Comparison of ENCODE assay signal across 9 cellular contexts in the genomic region with DNA sequence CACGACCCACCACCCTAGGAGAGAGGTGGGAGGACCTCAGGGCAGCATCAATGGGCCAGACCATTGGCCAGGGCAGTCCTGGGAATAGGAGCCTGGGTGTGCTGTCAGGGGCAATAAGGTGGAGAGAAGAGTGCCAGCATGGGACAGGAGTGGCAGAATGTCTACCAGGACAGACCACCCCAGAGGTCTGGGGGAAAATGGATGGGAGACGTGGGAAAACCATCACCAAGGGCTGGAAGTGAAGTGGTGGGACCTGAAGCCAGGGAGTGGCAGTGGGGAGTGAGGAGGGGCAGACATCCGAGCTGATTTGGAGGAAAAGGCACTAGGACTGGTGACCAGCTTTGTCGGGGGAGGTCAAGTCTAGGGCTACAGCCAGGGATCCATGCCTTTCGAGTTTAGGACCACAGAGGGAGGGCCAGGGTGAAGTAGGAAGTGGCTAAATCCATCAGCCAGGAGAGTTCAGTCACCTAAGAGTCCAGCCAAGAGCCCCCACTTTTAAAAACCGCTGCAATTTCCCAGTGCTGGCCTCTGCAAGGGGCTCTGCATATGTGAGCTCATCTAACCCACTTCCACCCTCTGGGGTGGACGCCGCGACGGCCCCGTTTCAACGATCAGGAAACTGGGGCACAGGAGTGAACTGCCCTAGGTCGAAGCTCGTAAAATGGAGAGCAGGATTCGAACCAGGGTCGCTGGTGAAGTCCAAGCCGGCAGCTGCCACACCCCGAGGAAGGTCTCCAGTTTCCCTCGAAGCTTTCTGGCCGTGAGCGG. TPM values are rescaled to one million over a fixed set of nuclear protein-coding genes. Genes with fewer than 3 reads are reported as not detected.
DNase-seq lines count a peak whose midpoint lies in the region; ATAC-seq, FAIRE-seq and TF ChIP-seq lines count a peak whose summit lies in the region.
"Had no signal": no experiment of that assay in that cellular context is flagged by ENCODE, and none has a peak within 500 bp of the region (broad histone marks: within the 10 kb centered on the region; RNA-seq: fewer than 3 reads in every experiment).

No MANE protein-coding gene starts in this region.

- in situ Hi-C loops in HepG2 (cut with HindIII; ENCODE audit: extremely low pct_ligation_motif_present, low pct_unique_long_range_greater_than_20kb): no loop called here

- H4K20me1 ChIP-seq in HepG2 (ENCODE audit: insufficient read depth, low read length): no peaks in the 10 kb centered on the region

- CTCF ChIA-PET in HepG2 (lab: Yijun Ruan, JAX; ENCODE audit: low intra/inter-chr PET ratio, low total read pairs): no interaction called here

- H3K9ac ChIP-seq in liver (ENCODE audit: low read depth in 1 of 2, low read length in 2 of 2): no peak overlapping the region
- H3K9ac ChIP-seq in HepG2 (ENCODE audit: insufficient read depth, low read depth, low read length): no peak overlapping the region
- H3K9ac ChIP-seq in duodenal mucosa (ENCODE audit: low read depth in 1 of 2, low read length in 2 of 2): peak overlapping the region; percentile 18

- no peak for TF ChIP-seq POLR2A in HepG2 (IDR thresholded peaks at IDR 0.05; ENCODE audit: insufficient read depth in 1 of 2, low read depth in 2 of 2, low read length in 2 of 2)
- TF ChIP-seq POLR2A in uterus (IDR thresholded peaks at IDR 0.05): no peak

- WGBS in liver: 31% methylated on average over 21 of the region's 21 CpGs
- WGBS in HepG2 (ENCODE audit: low lambda C conversion rate): 39% methylated on average over 13 of the region's 21 CpGs

- H3K27me3 ChIP-seq in liver (ENCODE audit: control insufficient read depth in 4 of 4, insufficient read depth in 4 of 4, low read length in 3 of 4) (peaks cover 0 to 10% (median 1%) of the 10 kb centered on the region in 4 donors), HepG2 (ENCODE audit: control insufficient read depth in 1 of 2, insufficient read depth in 2 of 2, low read length in 2 of 2) (no peaks in the 10 kb centered on the region), duodenal mucosa (ENCODE audit: control insufficient read depth in 1 of 2, insufficient read depth in 2 of 2, low read length in 2 of 2) (peaks cover 28 to 34% of the 10 kb centered on the region in 2 donors), uterus (no peaks in the 10 kb centered on the region)

- no TSS peak for BruUV-seq in HepG2 (replicated peaks; lab: Mats Ljungman, UMichigan)

- no peak overlapping the region for H2AFZ ChIP-seq in HepG2 (ENCODE audit: low read length)

- intact Hi-C loops in HepG2 (cut with micrococcal nuclease; ENCODE audit: unreplicated experiment): no loop called here
- intact Hi-C loops in mucosa of descending colon (cut with DNase I, micrococcal nuclease): no loop called here
- intact Hi-C loops in uterus (cut with DNase I; ENCODE audit: low total_unique reads): no loop called here

- H3K36me3 ChIP-seq in liver (ENCODE audit: control insufficient read depth in 4 of 4, insufficient read depth in 3 of 4, low read depth in 1 of 4, low read length in 3 of 4) (no peaks in the 10 kb centered on the region), HepG2 (replicated peaks in 1 of 2; ENCODE audit: control insufficient read depth in 1 of 2, insufficient read depth in 2 of 2, low read length in 2 of 2) (no peaks in the 10 kb centered on the region), duodenal mucosa (ENCODE audit: control insufficient read depth in 1 of 2, insufficient read depth in 2 of 2, low read length in 2 of 2) (no peaks in the 10 kb centered on the region), mucosa of descending colon (ENCODE audit: low read depth) (no peaks in the 10 kb centered on the region), uterus (no peaks in the 10 kb centered on the region)

- no peak for TF ChIP-seq EP300 in HepG2 (IDR thresholded peaks at IDR 0.05; ENCODE audit: low read depth in 2 of 2, low read length in 2 of 2)
- no peak for TF ChIP-seq EP300 in HepG2 (CRISPR knock-in tag; IDR thresholded peaks at IDR 0.05; ENCODE audit: borderline replicate concordance)

- H3K4me1 ChIP-seq in liver (ENCODE audit: control insufficient read depth in 4 of 4, insufficient read depth in 4 of 4, low read length in 3 of 4) (peaks cover 0 to 28% (median 15%) of the 10 kb centered on the region in 4 donors), HepG2 (ENCODE audit: insufficient read depth, low read length) (peaks cover 29% of the 10 kb centered on the region), duodenal mucosa (ENCODE audit: control insufficient read depth in 1 of 2, insufficient read depth in 2 of 2, low read length in 2 of 2) (peaks cover 7 to 11% of the 10 kb centered on the region in 2 donors), mucosa of descending colon (ENCODE audit: low read depth) (no peaks in the 10 kb centered on the region), uterus (peaks cover 8 to 19% of the 10 kb centered on the region in 2 donors)

- H3K4me3 ChIP-seq in liver (ENCODE audit: low read depth in 1 of 3, low read length in 3 of 3) (peak overlapping the region in 2 of 3 donors; percentile 36 to 51), HepG2 (replicated peaks in 1 of 3; ENCODE audit: insufficient read depth in 1 of 3, low read depth in 2 of 3, low read length in 3 of 3) (no peak overlapping the region), duodenal mucosa (ENCODE audit: low read depth in 1 of 2, low read length in 2 of 2) (peak overlapping the region; percentile 61 to 62), mucosa of descending colon (peak overlapping the region; percentile 11), uterus (peak overlapping the region; percentile 53 to 82)

- POLR2A ChIA-PET in HepG2 (lab: Yijun Ruan, JAX): no interaction called here

- TF ChIP-seq CTCF in liver (IDR thresholded peaks at IDR 0.05; ENCODE audit: low read depth, low read length, missing input control): no peak
- TF ChIP-seq CTCF in HepG2 (CRISPR knock-in tag; IDR thresholded peaks at IDR 0.05): no peak
- no peak for TF ChIP-seq CTCF in mucosa of descending colon (IDR thresholded peaks at IDR 0.05)
- TF ChIP-seq CTCF in uterus (IDR thresholded peaks at IDR 0.05): no peak

- DNase-seq in HepG2 (ENCODE audit: low spot score) (no peak), mucosa of descending colon (no peak), uterus (no peak), NCI-H2171 (lab: John Stamatoyannopoulos, UW) (no peak), midbrain (lab: John Stamatoyannopoulos, UW) (no peak), NCI-H510A treated with DMSO at 0.1 percent for 48 hours (lab: John Stamatoyannopoulos, UW) (no peak)

- ATAC-seq in HepG2 (no peak), mucosa of descending colon (no peak)
- ATAC-seq: Panc1 had no signal

- no peak overlapping the region for H3K4me2 ChIP-seq in HepG2 (ENCODE audit: low read depth, low read length)

- FAIRE-seq in HepG2 (lab: Jason Lieb, UNC): no peak

- H3K79me2 ChIP-seq in HepG2 (ENCODE audit: insufficient read depth, low read length): peaks cover 2% of the 10 kb centered on the region

- H3K9me3 ChIP-seq in liver (ENCODE audit: control insufficient read depth in 4 of 4, low read length in 3 of 4) (peaks cover 0 to 2% (median 0%) of the 10 kb centered on the region in 4 donors), HepG2 (ENCODE audit: low read length) (no peaks in the 10 kb centered on the region), duodenal mucosa (ENCODE audit: control insufficient read depth in 1 of 2, low read length in 2 of 2) (no peaks in the 10 kb centered on the region), mucosa of descending colon (no peaks in the 10 kb centered on the region), uterus (no peaks in the 10 kb centered on the region)

- no peak for TF ChIP-seq RAD21 in liver (IDR thresholded peaks at IDR 0.05)
- TF ChIP-seq RAD21 in HepG2 (CRISPR knock-in tag; IDR thresholded peaks at IDR 0.05): no peak

- H3K27ac ChIP-seq in liver (ENCODE audit: low read depth in 1 of 2, low read length in 2 of 2): no peak overlapping the region
- H3K27ac ChIP-seq in HepG2 (ENCODE audit: extremely low read length, insufficient read depth, low read length): no peak overlapping the region
- H3K27ac ChIP-seq in duodenal mucosa (ENCODE audit: low read depth, low read length): no peak overlapping the region
- peak overlapping the region; percentile 90 to 91 for H3K27ac ChIP-seq in uterus

RNA-seq across cellular contexts. Expression of gene EVC2, which starts 0.8 kb away (rescaled TPM):
- total RNA-seq in liver (1 to 10 TPM in 1 of 2 donors, under 1 TPM in 1; 0.84 to 1.3 TPM), HepG2 (2016; rRNA removed; fragmentation: Illumina TruSeq; extraction: Trizol) (not detected in 2 replicates), mucosa of descending colon (1 to 10 TPM in 2 of 3 donors, under 1 TPM in 1; 0.64 to 6.5 (median 1.1) TPM), uterus (10 to 100 TPM in 3 of 4 donors, 1 to 10 TPM in 1; 5.6 to 21.8 (median 14.8) TPM)
- polyA plus RNA-seq in liver (under 1 TPM; 0.26 to 0.31 TPM), HepG2 (2011; rRNA removed) (not detected in 2 replicates)
- total RNA-seq in HepG2 (2016; cell fraction: cytosol; rRNA removed; fragmentation: Illumina TruSeq; extraction: Trizol; ENCODE audit: low read depth): not detected in 2 replicates
- total RNA-seq in HepG2 (2016; cell fraction: insoluble cytoplasmic fraction; rRNA removed; fragmentation: Illumina TruSeq; extraction: Trizol): not detected in 2 replicates
- not detected in 2 replicates for total RNA-seq in HepG2 (2016; cell fraction: membrane; rRNA removed; fragmentation: Illumina TruSeq; extraction: Trizol)
- total RNA-seq in HepG2 (2016; cell fraction: nucleus; rRNA removed; fragmentation: Illumina TruSeq; extraction: Trizol): not detected in 2 replicates
- not detected in 2 replicates for polyA plus RNA-seq in HepG2 (2011; cell fraction: cytosol; rRNA removed)
- polyA plus RNA-seq in HepG2 (2011; cell fraction: nucleus; rRNA removed): not detected in 2 replicates
- polyA plus RNA-seq in HepG2 (2012): not detected in 2 replicates
- polyA plus RNA-seq in HepG2 (2016; cell fraction: cytosol; fragmentation: Illumina TruSeq; extraction: Trizol; ENCODE audit: low read depth): not detected in 2 replicates
- polyA plus RNA-seq in HepG2 (2016; cell fraction: insoluble cytoplasmic fraction; fragmentation: Illumina TruSeq; extraction: Trizol; ENCODE audit: low read depth): not detected in 2 replicates
- polyA plus RNA-seq in HepG2 (2016; cell fraction: membrane; fragmentation: Illumina TruSeq; extraction: Trizol; ENCODE audit: low read depth): not detected in 2 replicates
- not detected in 2 replicates for polyA plus RNA-seq in HepG2 (2016; cell fraction: nucleus; fragmentation: Illumina TruSeq; extraction: Trizol; ENCODE audit: insufficient read depth, low read depth)
- polyA minus RNA-seq in HepG2 (2011; rRNA and poly(A)+ RNA removed; ENCODE audit: low replicate concordance): not detected in 2 replicates
- polyA minus RNA-seq in HepG2 (2011; cell fraction: cytosol; rRNA and poly(A)+ RNA removed): not detected in 2 replicates
- not detected in 2 replicates for polyA minus RNA-seq in HepG2 (2011; cell fraction: nucleus; rRNA and poly(A)+ RNA removed)

RNA-seq across cellular contexts. Expression of gene EVC, which starts 3.5 kb away (rescaled TPM):
- total RNA-seq in liver (10 to 100 TPM in 1 of 2 donors, 1 to 10 TPM in 1; 4.9 to 10.9 TPM), HepG2 (2016; rRNA removed; fragmentation: Illumina TruSeq; extraction: Trizol) (2.8 and 4.9 TPM in 2 replicates), mucosa of descending colon (10 to 100 TPM in 1 of 3 donors, 1 to 10 TPM in 2; 1.9 to 24.2 (median 4.6) TPM), uterus (10 to 100 TPM in 3 of 4 donors, 1 to 10 TPM in 1; 4.9 to 48.3 (median 38.0) TPM)
- polyA plus RNA-seq in liver (1 to 10 TPM in 1 of 2 donors, under 1 TPM in 1; 0.76 to 1.5 TPM), HepG2 (2011; rRNA removed) (3.1 and 3.5 TPM in 2 replicates)
- total RNA-seq in HepG2 (2016; cell fraction: cytosol; rRNA removed; fragmentation: Illumina TruSeq; extraction: Trizol; ENCODE audit: low read depth): 1.3 and 1.5 TPM in 2 replicates
- total RNA-seq in HepG2 (2016; cell fraction: insoluble cytoplasmic fraction; rRNA removed; fragmentation: Illumina TruSeq; extraction: Trizol): 2.3 and 4.9 TPM in 2 replicates
- 3.0 and 3.1 TPM in 2 replicates for total RNA-seq in HepG2 (2016; cell fraction: membrane; rRNA removed; fragmentation: Illumina TruSeq; extraction: Trizol)
- 8.1 and 10.9 TPM in 2 replicates for total RNA-seq in HepG2 (2016; cell fraction: nucleus; rRNA removed; fragmentation: Illumina TruSeq; extraction: Trizol)
- 1.7 and 2.1 TPM in 2 replicates for polyA plus RNA-seq in HepG2 (2011; cell fraction: cytosol; rRNA removed)
- 17.7 and 18.7 TPM in 2 replicates for polyA plus RNA-seq in HepG2 (2011; cell fraction: nucleus; rRNA removed)
- polyA plus RNA-seq in HepG2 (2012): 2.0 and 3.0 TPM in 2 replicates
- 0.61 and 0.63 TPM in 2 replicates for polyA plus RNA-seq in HepG2 (2016; cell fraction: cytosol; fragmentation: Illumina TruSeq; extraction: Trizol; ENCODE audit: low read depth)
- polyA plus RNA-seq in HepG2 (2016; cell fraction: insoluble cytoplasmic fraction; fragmentation: Illumina TruSeq; extraction: Trizol; ENCODE audit: low read depth): 1.6 and 2.2 TPM in 2 replicates
- 1.1 and 1.2 TPM in 2 replicates for polyA plus RNA-seq in HepG2 (2016; cell fraction: membrane; fragmentation: Illumina TruSeq; extraction: Trizol; ENCODE audit: low read depth)
- 8.1 and 10.6 TPM in 2 replicates for polyA plus RNA-seq in HepG2 (2016; cell fraction: nucleus; fragmentation: Illumina TruSeq; extraction: Trizol; ENCODE audit: insufficient read depth, low read depth)
- polyA minus RNA-seq in HepG2 (2011; rRNA and poly(A)+ RNA removed; ENCODE audit: low replicate concordance): 1.2 and 6.0 TPM in 2 replicates
- polyA minus RNA-seq in HepG2 (2011; cell fraction: cytosol; rRNA and poly(A)+ RNA removed): 2.5 and 3.3 TPM in 2 replicates
- polyA minus RNA-seq in HepG2 (2011; cell fraction: nucleus; rRNA and poly(A)+ RNA removed): 15.0 and 17.3 TPM in 2 replicates

Comparison
In these comparisons a context has a peak if more than half of its experiments do, and no peak if none do; other contexts are left out.
1. H3K4me3 ChIP-seq: peak in liver (2 of 3), duodenal mucosa (2 of 2), mucosa of descending colon (single experiment) and uterus (2 of 2); none in HepG2 (0 of 3).
2. H3K27ac ChIP-seq: peak in uterus (2 of 2); none in liver (0 of 2), HepG2 (single experiment) and duodenal mucosa (single experiment).
3. H3K9ac ChIP-seq: peak in duodenal mucosa (2 of 2); none in liver (0 of 2) and HepG2 (single experiment).